ENCODE assay signal across 7 cellular contexts in the genomic region with DNA sequence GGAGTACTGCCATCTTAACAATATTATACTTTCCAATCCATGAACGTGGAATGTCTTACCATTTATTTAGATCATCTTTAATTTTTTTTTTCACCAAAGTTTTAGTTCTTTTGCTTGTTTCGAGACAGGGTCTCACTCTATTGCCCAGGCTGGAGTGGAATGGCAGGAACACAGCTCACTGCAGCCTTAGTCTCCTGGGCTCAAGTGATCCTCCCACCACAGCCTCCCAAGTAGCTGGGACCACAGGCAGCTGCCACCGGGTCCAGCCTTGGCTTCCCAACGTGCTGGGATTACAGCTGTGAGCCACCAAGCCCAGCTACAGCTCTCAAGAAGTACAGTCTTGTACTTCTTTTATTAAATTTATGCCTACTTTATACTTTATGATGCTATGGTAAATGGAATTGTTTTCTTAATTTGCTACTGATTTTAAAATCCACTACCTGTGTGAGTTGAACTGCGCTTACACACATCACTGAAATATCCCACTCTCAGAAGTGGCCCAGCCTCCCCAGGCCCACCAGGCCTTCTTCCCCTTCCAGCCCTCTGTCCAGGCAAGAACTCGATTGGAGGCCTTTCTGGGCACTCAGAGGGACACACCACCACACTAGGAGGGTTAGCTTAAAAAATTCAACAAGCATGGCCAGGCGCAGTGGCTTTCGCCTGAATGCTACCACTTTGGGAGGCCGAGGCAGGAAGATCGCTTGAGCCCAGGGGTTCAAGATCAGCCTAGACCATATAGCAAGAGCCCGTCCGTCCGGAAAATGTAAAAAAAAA. TPM values are rescaled to one million over a fixed set of nuclear protein-coding genes. Genes with fewer than 3 reads are reported as not detected.
DNase-seq lines count a peak whose midpoint lies in the region; ATAC-seq and TF ChIP-seq lines count a peak whose summit lies in the region.

No MANE protein-coding gene starts in this region.

- H3K9me2 ChIP-seq in hepatocyte (replicated peaks; ENCODE audit: insufficient read depth) = no peaks in the 10 kb centered on the region

- H3K27ac ChIP-seq in hepatocyte = peak overlapping the region; percentile 98
- H3K27ac ChIP-seq in smooth muscle cell (ENCODE audit: low read depth) = peak overlapping the region; percentile 88

- peaks cover 7% of the 10 kb centered on the region for H3F3A ChIP-seq in smooth muscle cell (ENCODE audit: low read depth)

- H3K27me3 ChIP-seq in hepatocyte (no peaks in the 10 kb centered on the region), smooth muscle cell (ENCODE audit: low read depth) (no peaks in the 10 kb centered on the region)

- WGBS in hepatocyte (ENCODE audit: low lambda C conversion rate, missing lambda C conversion rate) = 78% methylated on average over 13 of the region's 13 CpGs
- 43% methylated on average over 13 of the region's 13 CpGs for WGBS in smooth muscle cell (ENCODE audit: low lambda C conversion rate)

- peak overlapping the region; percentile 80 for H3K9ac ChIP-seq in smooth muscle cell (ENCODE audit: low read depth)

- TF ChIP-seq CTCF in HFF-Myc (IDR thresholded peaks at IDR 0.05; ENCODE audit: low read depth, low read length, missing control alignments) (no peak), WI38 (IDR thresholded peaks at IDR 0.05; ENCODE audit: low read depth, low read length) (no peak), hepatocyte (IDR thresholded peaks at IDR 0.05; ENCODE audit: poor library complexity) (no peak), smooth muscle cell (IDR thresholded peaks at IDR 0.05; ENCODE audit: borderline replicate concordance, insufficient read depth, poor library complexity, severe bottlenecking) (no peak)

- H2AFZ ChIP-seq in hepatocyte (peak overlapping the region; percentile 50), smooth muscle cell (ENCODE audit: low read depth) (peak overlapping the region; percentile 25)

- H3K79me2 ChIP-seq in hepatocyte (peaks cover 47% of the 10 kb centered on the region), smooth muscle cell (ENCODE audit: low read depth) (peaks cover 46% of the 10 kb centered on the region)

- H3K4me2 ChIP-seq in hepatocyte = peak overlapping the region; percentile 96
- H3K4me2 ChIP-seq in smooth muscle cell = peak overlapping the region; percentile 95

- H4K20me1 ChIP-seq in hepatocyte (ENCODE audit: insufficient read depth, poor library complexity, severe bottlenecking) = no peaks in the 10 kb centered on the region
- peaks cover 23% of the 10 kb centered on the region for H4K20me1 ChIP-seq in smooth muscle cell (ENCODE audit: low read depth)

- H3K9me3 ChIP-seq in hepatocyte (ENCODE audit: low read depth) = no peaks in the 10 kb centered on the region
- no peaks in the 10 kb centered on the region for H3K9me3 ChIP-seq in smooth muscle cell (replicated peaks; ENCODE audit: low read depth)

- H3K4me3 ChIP-seq in HFF-Myc (replicated peaks; ENCODE audit: low read depth, low read length) (peak overlapping the region; percentile 86), WI38 (ENCODE audit: low read depth, low read length) (peak overlapping the region; percentile 82), hepatocyte (peak overlapping the region; percentile 38), smooth muscle cell (peak overlapping the region; percentile 63)

- H3K36me3 ChIP-seq in hepatocyte (replicated peaks; ENCODE audit: insufficient read depth, low read depth) (no peaks in the 10 kb centered on the region), smooth muscle cell (ENCODE audit: low read depth) (no peaks in the 10 kb centered on the region)

- DNase-seq in HFF-Myc (ENCODE audit: extremely low read depth, low read depth) (no peak), hepatocyte (ENCODE audit: low spot score) (no peak), smooth muscle cell (lab: John Stamatoyannopoulos, UW; ENCODE audit: unreplicated experiment) (no peak), NCI-H1436 (lab: John Stamatoyannopoulos, UW) (no peak)

- H3K4me1 ChIP-seq in hepatocyte (ENCODE audit: insufficient read depth) (peaks cover 12% of the 10 kb centered on the region), smooth muscle cell (ENCODE audit: low read depth) (peaks cover 15% of the 10 kb centered on the region)

- ATAC-seq in HG02798 (IDR thresholded peaks at IDR 0.05; ENCODE audit: poor library complexity, unreplicated experiment) (no peak), HG03432 (IDR thresholded peaks at IDR 0.05; ENCODE audit: unreplicated experiment) (no peak)

RNA-seq across cellular contexts. Expression of gene PGLS, which starts 1.0 kb away (rescaled TPM):
- total RNA-seq in hepatocyte (89.9 and 94.4 TPM in 2 replicates), smooth muscle cell (47.1 and 57.1 TPM in 2 replicates)
- polyA plus RNA-seq in hepatocyte (98.7 and 122 TPM in 2 replicates), smooth muscle cell (77.1 and 92.4 TPM in 2 replicates)

RNA-seq across cellular contexts. Expression of gene SLC27A1, which starts 40.1 kb away (rescaled TPM):
- total RNA-seq in hepatocyte (6.2 and 8.7 TPM in 2 replicates), smooth muscle cell (6.8 and 9.7 TPM in 2 replicates)
- polyA plus RNA-seq in hepatocyte (8.6 and 10.9 TPM in 2 replicates), smooth muscle cell (11.5 and 11.6 TPM in 2 replicates)

RNA-seq across cellular contexts. Expression of gene COLGALT1, which starts 45.0 kb away (rescaled TPM):
- total RNA-seq in hepatocyte (55.4 and 61.3 TPM in 2 replicates), smooth muscle cell (126 and 129 TPM in 2 replicates)
- polyA plus RNA-seq in hepatocyte (54.9 and 58.9 TPM in 2 replicates), smooth muscle cell (124 and 151 TPM in 2 replicates)

RNA-seq across cellular contexts. Expression of gene NXNL1, which starts 49.7 kb away (rescaled TPM):
- total RNA-seq in hepatocyte (not detected in 2 replicates), smooth muscle cell (0.45 TPM in 1 of 2 replicates, not detected in the other)
- polyA plus RNA-seq in hepatocyte (0.17 TPM in 1 of 2 replicates, not detected in the other), smooth muscle cell (not detected in 2 replicates)
